Comparison of ENCODE assay signal across 18 cellular contexts in the genomic region with DNA sequence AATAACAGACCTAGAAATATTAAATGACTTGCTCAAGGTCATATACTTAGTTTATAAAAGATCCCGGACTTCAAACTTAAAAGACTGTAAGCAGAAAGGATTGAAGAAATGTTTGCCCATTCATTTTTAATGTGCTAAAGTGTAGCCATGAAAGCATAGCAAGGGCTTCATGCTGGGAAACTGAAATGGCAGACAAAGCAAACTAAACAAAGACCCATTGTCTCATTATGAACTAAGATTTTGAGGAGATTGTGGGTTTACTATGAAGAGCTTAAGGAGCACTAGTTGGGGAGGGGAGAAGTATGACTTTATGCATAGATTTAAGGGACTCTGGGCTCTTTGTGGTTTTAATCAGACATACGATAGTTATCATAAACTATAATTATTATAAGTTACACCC.
"Had no signal": no experiment of that assay in that cellular context is flagged by ENCODE, and none has a peak within 500 bp of the region (broad histone marks: within the 10 kb centered on the region; RNA-seq: fewer than 3 reads in every experiment).

No MANE protein-coding gene starts in this region.

- H3K9me3 Mint-ChIP-seq: activated CD4-positive, alpha-beta T cell treated with anti-CD3 and anti-CD28 coated beads, Interleukin-2, amount 10 ng/mL, durations not matched to agents 7 days and 5 days; activated CD8-positive, alpha-beta T cell treated with anti-CD3 and anti-CD28 coated beads for 36 hours had no signal

- H3K4me1 Mint-ChIP-seq: activated CD4-positive, alpha-beta T cell treated with anti-CD3 and anti-CD28 coated beads, Interleukin-2, amount 10 ng/mL, durations not matched to agents 7 days and 5 days; activated naive CD4-positive, alpha-beta T cell treated with anti-CD3 and anti-CD28 coated beads, Interleukin-2, amount 50 U/mL, for 24 hours had no signal

- H3K27ac Mint-ChIP-seq: activated CD4-positive, alpha-beta T cell treated with anti-CD3 and anti-CD28 coated beads, Interleukin-2, amount 10 ng/mL, durations not matched to agents 7 days and 5 days; activated CD8-positive, alpha-beta T cell treated with anti-CD3 and anti-CD28 coated beads for 36 hours; activated naive CD4-positive, alpha-beta T cell treated with anti-CD3 and anti-CD28 coated beads, Interleukin-2, amount 50 U/mL, for 24 hours; T-helper 1 cell treated with Interleukin-12 subunit alpha and Interleukin-12 subunit beta and Interleukin-4 antibody, amounts not matched to agents 30 μg/mL and 1 μg/mL, for 36 hours had no signal

- DNase-seq: activated CD4-positive, alpha-beta T cell treated with anti-CD3 and anti-CD28 coated beads, Interleukin-2, amount 10 ng/mL, durations not matched to agents 7 days and 5 days; activated CD4-positive, CD25-positive, alpha-beta regulatory T cell; activated CD8-positive, alpha-beta memory T cell treated with anti-CD3 and anti-CD28 coated beads, Interleukin-2, amount 50 U/mL, for 4 hours; activated CD8-positive, alpha-beta T cell treated with anti-CD3 and anti-CD28 coated beads for 36 hours; activated naive CD4-positive, alpha-beta T cell; activated T-cell treated with anti-CD3 and anti-CD28 coated beads, Interleukin-2, amount 50 U/mL, for 1 hour; aorta; caudate nucleus; KBM-7; NCI-H1092; NCI-H1930; NCI-H345; NCI-H510A; NCI-H526 treated with DMSO at 0.1 percent for 48 hours; Peyer's patch; Right ventricle myocardium superior had no signal

- H3K4me3 Mint-ChIP-seq: activated CD4-positive, alpha-beta T cell treated with anti-CD3 and anti-CD28 coated beads, Interleukin-2, amount 10 ng/mL, durations not matched to agents 7 days and 5 days; activated CD8-positive, alpha-beta T cell treated with anti-CD3 and anti-CD28 coated beads for 36 hours; activated naive CD4-positive, alpha-beta T cell treated with anti-CD3 and anti-CD28 coated beads, Interleukin-2, amount 50 U/mL, for 24 hours; T-helper 1 cell treated with Interleukin-12 subunit alpha and Interleukin-12 subunit beta and Interleukin-4 antibody, amounts not matched to agents 30 μg/mL and 1 μg/mL, for 36 hours had no signal

- H3K27me3 Mint-ChIP-seq: activated naive CD4-positive, alpha-beta T cell treated with anti-CD3 and anti-CD28 coated beads, Interleukin-2, amount 50 U/mL, for 24 hours had no signal

- ATAC-seq: activated CD8-positive, alpha-beta T cell treated with anti-CD3 and anti-CD28 coated beads for 36 hours had no signal

- H3K36me3 Mint-ChIP-seq: activated naive CD4-positive, alpha-beta T cell treated with anti-CD3 and anti-CD28 coated beads, Interleukin-2, amount 50 U/mL, for 24 hours had no signal
